ENCODE assay signal across 18 cellular contexts in genomic region chr2:219028996-219029828, GRCh38. TPM values are rescaled to one million over a fixed set of nuclear protein-coding genes. Genes with fewer than 3 reads are reported as not detected.
DNase-seq lines count a peak whose midpoint lies in the region; ATAC-seq, FAIRE-seq and TF ChIP-seq lines count a peak whose summit lies in the region.
"Had no signal": no experiment of that assay in that cellular context is flagged by ENCODE, and none has a peak within 500 bp of the region (broad histone marks: within the 10 kb centered on the region; RNA-seq: fewer than 3 reads in every experiment).

No MANE protein-coding gene starts in this region.

- peak; percentile 14 for ATAC-seq in activated CD8-positive, alpha-beta T cell treated with anti-CD3 and anti-CD28 coated beads, Interleukin-2, amount 10 ng/mL, durations not matched to agents 7 days and 5 days
- ATAC-seq in activated CD8-positive, alpha-beta T cell treated with anti-CD3 and anti-CD28 coated beads for 36 hours = no peak
- peak; percentile 14 for ATAC-seq in HG02623 (IDR thresholded peaks at IDR 0.05; ENCODE audit: unreplicated experiment)
- ATAC-seq in stimulated activated naive CD8-positive, alpha-beta T cell treated with anti-CD3 and anti-CD28 coated beads, Interleukin-15, amount 100 ng/mL, for 72 hours = peak; percentile 21
- no peak for ATAC-seq in left ventricle myocardium superior
- ATAC-seq in GM21737 (IDR thresholded peaks at IDR 0.05; ENCODE audit: unreplicated experiment) = no peak

- H3K27ac Mint-ChIP-seq in activated CD8-positive, alpha-beta T cell treated with anti-CD3 and anti-CD28 coated beads, Interleukin-2, amount 10 ng/mL, durations not matched to agents 7 days and 5 days = no peak overlapping the region
- H3K27ac Mint-ChIP-seq in activated CD8-positive, alpha-beta T cell treated with anti-CD3 and anti-CD28 coated beads for 36 hours = no peak overlapping the region
- no peak overlapping the region for H3K27ac Mint-ChIP-seq in stimulated activated naive CD8-positive, alpha-beta T cell treated with anti-CD3 and anti-CD28 coated beads, Interleukin-15, amount 100 ng/mL, for 72 hours

- no peak overlapping the region for H3K9ac ChIP-seq in kidney (ENCODE audit: low read length in 2 of 2)
- H3K9ac ChIP-seq: BLaER1 had no signal

- DNase-seq in activated CD8-positive, alpha-beta T cell treated with anti-CD3 and anti-CD28 coated beads, Interleukin-2, amount 10 ng/mL, durations not matched to agents 7 days and 5 days = no peak
- DNase-seq in activated CD8-positive, alpha-beta T cell treated with anti-CD3 and anti-CD28 coated beads for 36 hours = no peak
- DNase-seq in kidney (peak; percentile 51), left ventricle myocardium superior (no peak), coronary artery (ENCODE audit: low spot score) (no peak)
- DNase-seq in stimulated activated naive CD8-positive, alpha-beta T cell treated with anti-CD3 and anti-CD28 coated beads, Interleukin-15, amount 100 ng/mL, for 72 hours = no peak

- no peaks in the 10 kb centered on the region for H3K4me1 Mint-ChIP-seq in activated CD8-positive, alpha-beta T cell treated with anti-CD3 and anti-CD28 coated beads, Interleukin-2, amount 10 ng/mL, durations not matched to agents 7 days and 5 days (ENCODE audit: low read depth)
- H3K4me1 Mint-ChIP-seq in activated CD8-positive, alpha-beta T cell treated with anti-CD3 and anti-CD28 coated beads for 36 hours (ENCODE audit: low read depth) = no peaks in the 10 kb centered on the region
- H3K4me1 Mint-ChIP-seq in stimulated activated naive CD8-positive, alpha-beta T cell treated with anti-CD3 and anti-CD28 coated beads, Interleukin-15, amount 100 ng/mL, for 72 hours = no peaks in the 10 kb centered on the region

- peaks cover 16% of the 10 kb centered on the region for H3K27me3 Mint-ChIP-seq in activated CD8-positive, alpha-beta T cell treated with anti-CD3 and anti-CD28 coated beads, Interleukin-2, amount 10 ng/mL, durations not matched to agents 7 days and 5 days (ENCODE audit: low read depth)
- H3K27me3 Mint-ChIP-seq in activated CD8-positive, alpha-beta T cell treated with anti-CD3 and anti-CD28 coated beads for 36 hours = peaks cover 11% of the 10 kb centered on the region
- H3K27me3 Mint-ChIP-seq in stimulated activated naive CD8-positive, alpha-beta T cell treated with anti-CD3 and anti-CD28 coated beads, Interleukin-15, amount 100 ng/mL, for 72 hours = peaks cover 48% of the 10 kb centered on the region

- H3K4me3 ChIP-seq in kidney (ENCODE audit: low read length in 2 of 2) (no peak overlapping the region), coronary artery (no peak overlapping the region)
- H3K4me3 ChIP-seq: BLaER1, esophagus muscularis mucosa, pancreas, skin epidermis, testis had no signal

- H3K27ac ChIP-seq in kidney (ENCODE audit: low read depth in 2 of 2, low read length in 2 of 2) (no peak overlapping the region), coronary artery (no peak overlapping the region)
- H3K27ac ChIP-seq: BLaER1, esophagus muscularis mucosa, pancreas, skin epidermis, testis had no signal

- no peaks in the 10 kb centered on the region for H3K4me1 ChIP-seq in kidney (ENCODE audit: control insufficient read depth in 1 of 2, insufficient read depth in 1 of 2, low read depth in 1 of 2, low read length in 2 of 2)
- H3K4me1 ChIP-seq: BLaER1, esophagus muscularis mucosa, pancreas, testis had no signal

- TF ChIP-seq CTCF in activated CD8-positive, alpha-beta T cell treated with anti-CD3 and anti-CD28 coated beads for 36 hours (IDR thresholded peaks at IDR 0.05) = no peak
- TF ChIP-seq CTCF in kidney (IDR thresholded peaks at IDR 0.05; ENCODE audit: borderline replicate concordance, extremely low read depth, insufficient read depth) = no peak
- no peak for TF ChIP-seq CTCF in coronary artery (IDR thresholded peaks at IDR 0.05)

- no peaks in the 10 kb centered on the region for H3K36me3 Mint-ChIP-seq in activated CD8-positive, alpha-beta T cell treated with anti-CD3 and anti-CD28 coated beads, Interleukin-2, amount 10 ng/mL, durations not matched to agents 7 days and 5 days (ENCODE audit: low read depth)
- no peaks in the 10 kb centered on the region for H3K36me3 Mint-ChIP-seq in activated CD8-positive, alpha-beta T cell treated with anti-CD3 and anti-CD28 coated beads for 36 hours (ENCODE audit: low read depth)

- intact Hi-C loops in activated CD8-positive, alpha-beta T cell treated with anti-CD3 and anti-CD28 coated beads for 36 hours (cut with micrococcal nuclease) = no loop called here
- intact Hi-C loops in kidney (cut with DNase I) (no loop called here), left ventricle myocardium superior (cut with micrococcal nuclease) (no loop called here)

- no peaks in the 10 kb centered on the region for H3K9me3 ChIP-seq in kidney (ENCODE audit: control insufficient read depth in 1 of 2, low read length in 2 of 2)
- H3K9me3 ChIP-seq: BLaER1, esophagus muscularis mucosa, pancreas, testis had no signal

- CTCF ChIA-PET in activated CD8-positive, alpha-beta T cell treated with anti-CD3 and anti-CD28 coated beads, Interleukin-2, amount 10 ng/mL, durations not matched to agents 7 days and 5 days (lab: Charles Lee) = interaction anchor here (0.6 to 2.3 kb wide), 55 partner anchors 10 to 362 kb away, joined by 3 to 29 read pairs (median 4); partner anchors contain the start of genes CFAP65 and SLC23A3
- CTCF ChIA-PET in activated CD8-positive, alpha-beta T cell treated with anti-CD3 and anti-CD28 coated beads for 36 hours (lab: Charles Lee) = interaction anchor here (0.6 to 9.1 kb wide), 65 partner anchors 9 to 334 kb away, joined by 3 to 135 read pairs (median 5); partner anchors contain the start of genes CFAP65 and CRYBA2

- H3K9me3 Mint-ChIP-seq in activated CD8-positive, alpha-beta T cell treated with anti-CD3 and anti-CD28 coated beads, Interleukin-2, amount 10 ng/mL, durations not matched to agents 7 days and 5 days (ENCODE audit: insufficient read depth) = no peaks in the 10 kb centered on the region
- no peaks in the 10 kb centered on the region for H3K9me3 Mint-ChIP-seq in activated CD8-positive, alpha-beta T cell treated with anti-CD3 and anti-CD28 coated beads for 36 hours
- no peaks in the 10 kb centered on the region for H3K9me3 Mint-ChIP-seq in stimulated activated naive CD8-positive, alpha-beta T cell treated with anti-CD3 and anti-CD28 coated beads, Interleukin-15, amount 100 ng/mL, for 72 hours

- POLR2A ChIA-PET in activated CD8-positive, alpha-beta T cell treated with anti-CD3 and anti-CD28 coated beads, Interleukin-2, amount 10 ng/mL, durations not matched to agents 7 days and 5 days (lab: Charles Lee) = no interaction called here
- POLR2A ChIA-PET in activated CD8-positive, alpha-beta T cell treated with anti-CD3 and anti-CD28 coated beads for 36 hours (lab: Charles Lee) = no interaction called here

- H3K4me3 Mint-ChIP-seq in activated CD8-positive, alpha-beta T cell treated with anti-CD3 and anti-CD28 coated beads, Interleukin-2, amount 10 ng/mL, durations not matched to agents 7 days and 5 days = no peak overlapping the region
- no peak overlapping the region for H3K4me3 Mint-ChIP-seq in activated CD8-positive, alpha-beta T cell treated with anti-CD3 and anti-CD28 coated beads for 36 hours
- no peak overlapping the region for H3K4me3 Mint-ChIP-seq in stimulated activated naive CD8-positive, alpha-beta T cell treated with anti-CD3 and anti-CD28 coated beads, Interleukin-15, amount 100 ng/mL, for 72 hours

- H3K36me3 ChIP-seq in kidney (ENCODE audit: control insufficient read depth in 1 of 2, insufficient read depth in 2 of 2, low read length in 2 of 2) = no peaks in the 10 kb centered on the region
- H3K36me3 ChIP-seq: BLaER1, esophagus muscularis mucosa, pancreas had no signal

- no peak for FAIRE-seq in kidney (lab: Jason Lieb, UNC)
- FAIRE-seq: pancreas had no signal

RNA-seq across cellular contexts. Expression of gene CFAP65, which starts 12.1 kb away (rescaled TPM):
- not detected for total RNA-seq in activated CD8-positive, alpha-beta T cell treated with anti-CD3 and anti-CD28 coated beads, Interleukin-2, amount 10 ng/mL, durations not matched to agents 7 days and 5 days
- not detected for total RNA-seq in activated CD8-positive, alpha-beta T cell treated with anti-CD3 and anti-CD28 coated beads for 36 hours
- total RNA-seq in kidney (2.0 TPM), left ventricle myocardium superior (not detected)
- 0.73 TPM for polyA plus RNA-seq in kidney (ENCODE audit: insufficient read depth, low read depth, low replicate concordance)
- total RNA-seq: esophagus muscularis mucosa, glomerular endothelial cell, LHCN-M2, liver had no signal
- polyA plus RNA-seq: liver had no signal

RNA-seq across cellular contexts. Expression of gene IHH, which starts 31.5 kb away (rescaled TPM):
- total RNA-seq in activated CD8-positive, alpha-beta T cell treated with anti-CD3 and anti-CD28 coated beads, Interleukin-2, amount 10 ng/mL, durations not matched to agents 7 days and 5 days = not detected
- not detected for total RNA-seq in activated CD8-positive, alpha-beta T cell treated with anti-CD3 and anti-CD28 coated beads for 36 hours
- total RNA-seq in kidney (0.88 TPM), left ventricle myocardium superior (not detected)
- polyA plus RNA-seq in kidney (ENCODE audit: insufficient read depth, low read depth, low replicate concordance) = 3.1 TPM
- total RNA-seq: esophagus muscularis mucosa, glomerular endothelial cell, LHCN-M2, SK-MEL-5 had no signal

RNA-seq across cellular contexts. Expression of gene CRYBA2, which starts 36.0 kb away (rescaled TPM):
- not detected for total RNA-seq in activated CD8-positive, alpha-beta T cell treated with anti-CD3 and anti-CD28 coated beads, Interleukin-2, amount 10 ng/mL, durations not matched to agents 7 days and 5 days
- total RNA-seq in activated CD8-positive, alpha-beta T cell treated with anti-CD3 and anti-CD28 coated beads for 36 hours = not detected
- total RNA-seq in kidney (not detected), left ventricle myocardium superior (not detected)
- polyA plus RNA-seq in kidney (ENCODE audit: insufficient read depth, low read depth, low replicate concordance) = not detected
- total RNA-seq: A172, esophagus muscularis mucosa, glomerular endothelial cell, LHCN-M2, liver, SK-MEL-5 had no signal
- polyA plus RNA-seq: liver had no signal

RNA-seq across cellular contexts. Expression of gene FEV, which starts 44.2 kb away (rescaled TPM):
- not detected for total RNA-seq in activated CD8-positive, alpha-beta T cell treated with anti-CD3 and anti-CD28 coated beads, Interleukin-2, amount 10 ng/mL, durations not matched to agents 7 days and 5 days
- not detected for total RNA-seq in activated CD8-positive, alpha-beta T cell treated with anti-CD3 and anti-CD28 coated beads for 36 hours
- total RNA-seq in kidney (not detected), left ventricle myocardium superior (not detected)
- polyA plus RNA-seq in kidney (ENCODE audit: insufficient read depth, low read depth, low replicate concordance) = not detected
- total RNA-seq: A172, esophagus muscularis mucosa, glomerular endothelial cell, LHCN-M2, liver, SK-MEL-5, testis had no signal
- polyA plus RNA-seq: liver had no signal

Comparison
In these comparisons a context has a peak if more than half of its experiments do, and no peak if none do; other contexts are left out.
1. ATAC-seq: peak in activated CD8-positive, alpha-beta T cell treated with anti-CD3 and anti-CD28 coated beads, Interleukin-2, amount 10 ng/mL, durations not matched to agents 7 days and 5 days (single experiment), HG02623 (single experiment) and stimulated activated naive CD8-positive, alpha-beta T cell treated with anti-CD3 and anti-CD28 coated beads, Interleukin-15, amount 100 ng/mL, for 72 hours (single experiment); none in activated CD8-positive, alpha-beta T cell treated with anti-CD3 and anti-CD28 coated beads for 36 hours (single experiment), left ventricle myocardium superior (single experiment) and GM21737 (single experiment).